In the genomic region with DNA sequence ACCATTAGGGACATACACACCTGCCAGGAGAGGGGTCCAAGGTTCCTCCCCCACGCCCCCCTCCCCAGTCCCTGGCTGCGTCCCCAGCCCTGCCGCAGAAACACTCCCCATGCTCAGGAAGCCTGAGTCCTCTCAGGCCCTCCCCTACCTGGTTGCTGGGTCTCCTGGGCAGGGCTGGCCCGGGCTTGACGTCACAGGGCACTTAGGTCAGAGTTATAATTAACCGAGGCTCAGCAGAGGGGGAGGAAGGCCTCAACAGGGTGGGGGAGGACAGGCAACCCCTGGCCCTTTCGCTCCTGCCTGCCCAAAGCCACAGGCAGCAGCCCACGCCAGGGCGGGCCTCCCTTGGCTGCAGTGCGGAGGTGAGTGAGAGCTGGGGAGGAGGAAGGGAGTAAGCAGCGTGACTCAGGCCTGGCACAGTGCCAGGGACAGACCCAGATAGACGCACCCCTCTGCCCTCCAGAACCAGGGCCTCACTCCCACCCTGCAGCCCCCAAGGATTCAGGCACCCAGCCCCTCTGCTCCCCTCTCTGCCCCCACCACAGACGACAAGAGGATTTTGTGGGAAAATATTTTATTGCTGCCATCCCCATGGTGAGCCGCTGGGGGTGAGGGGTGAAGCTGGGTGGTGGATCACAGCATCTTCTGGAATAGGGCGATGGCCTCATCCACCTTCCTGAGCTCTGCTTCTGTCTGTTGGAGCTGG, we compare ENCODE assay signal across 1 cellular context.
TF ChIP-seq lines count a peak whose summit lies in the region.

A gene with protein sequence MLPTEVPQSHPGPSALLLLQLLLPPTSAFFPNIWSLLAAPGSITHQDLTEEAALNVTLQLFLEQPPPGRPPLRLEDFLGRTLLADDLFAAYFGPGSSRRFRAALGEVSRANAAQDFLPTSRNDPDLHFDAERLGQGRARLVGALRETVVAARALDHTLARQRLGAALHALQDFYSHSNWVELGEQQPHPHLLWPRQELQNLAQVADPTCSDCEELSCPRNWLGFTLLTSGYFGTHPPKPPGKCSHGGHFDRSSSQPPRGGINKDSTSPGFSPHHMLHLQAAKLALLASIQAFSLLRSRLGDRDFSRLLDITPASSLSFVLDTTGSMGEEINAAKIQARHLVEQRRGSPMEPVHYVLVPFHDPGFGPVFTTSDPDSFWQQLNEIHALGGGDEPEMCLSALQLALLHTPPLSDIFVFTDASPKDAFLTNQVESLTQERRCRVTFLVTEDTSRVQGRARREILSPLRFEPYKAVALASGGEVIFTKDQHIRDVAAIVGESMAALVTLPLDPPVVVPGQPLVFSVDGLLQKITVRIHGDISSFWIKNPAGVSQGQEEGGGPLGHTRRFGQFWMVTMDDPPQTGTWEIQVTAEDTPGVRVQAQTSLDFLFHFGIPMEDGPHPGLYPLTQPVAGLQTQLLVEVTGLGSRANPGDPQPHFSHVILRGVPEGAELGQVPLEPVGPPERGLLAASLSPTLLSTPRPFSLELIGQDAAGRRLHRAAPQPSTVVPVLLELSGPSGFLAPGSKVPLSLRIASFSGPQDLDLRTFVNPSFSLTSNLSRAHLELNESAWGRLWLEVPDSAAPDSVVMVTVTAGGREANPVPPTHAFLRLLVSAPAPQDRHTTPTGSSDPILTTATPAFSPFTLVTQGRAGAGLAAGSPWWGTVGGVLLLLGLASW (minus strand): TSS at position 368 of the 706 bp plus-strand sequence. CDS start 549 bp downstream, outside the sequence.

TF ChIP-seq in H1, 55 proteins besides CTCF, POLR2A, EP300 and RAD21:
- TF ChIP-seq SUZ12 (IDR thresholded peaks at IDR 0.05; ENCODE audit: low read length) (no peak), TCF12 (IDR thresholded peaks at IDR 0.05; ENCODE audit: low read depth, low read length) (no peak), SAP30 (IDR thresholded peaks at IDR 0.05; ENCODE audit: insufficient read depth, insufficient replicate concordance, low read length) (no peak), BCL11A (IDR thresholded peaks at IDR 0.05; ENCODE audit: low read depth in 2 of 2, low read length in 2 of 2) (no peak), JUN (IDR thresholded peaks at IDR 0.05; ENCODE audit: low read depth, low read length) (no peak), RXRA (IDR thresholded peaks at IDR 0.05; ENCODE audit: insufficient read depth, low read depth, low read length) (no peak), TAF7 (optimal IDR thresholded peaks at IDR 0.05; ENCODE audit: borderline replicate concordance, low read depth, low read length) (no peak), HDAC2 (IDR thresholded peaks at IDR 0.05; ENCODE audit: borderline replicate concordance in 1 of 2, low read depth in 2 of 2, low read length in 2 of 2) (no peak), POLR2AphosphoS5 (IDR thresholded peaks at IDR 0.05; ENCODE audit: low read depth, low read length) (0 out of 2 replicates have a peak, but pooled peaks have one; percentile 25), KDM5A (IDR thresholded peaks at IDR 0.05; ENCODE audit: low read length) (no peak), CREB1 (IDR thresholded peaks at IDR 0.05) (peak; percentile 54), EGR1 (IDR thresholded peaks at IDR 0.05; ENCODE audit: borderline replicate concordance, low read depth, low read length) (no peak), CHD2 (IDR thresholded peaks at IDR 0.05; ENCODE audit: low read length) (no peak)
- TF ChIP-seq, protein P1, sequence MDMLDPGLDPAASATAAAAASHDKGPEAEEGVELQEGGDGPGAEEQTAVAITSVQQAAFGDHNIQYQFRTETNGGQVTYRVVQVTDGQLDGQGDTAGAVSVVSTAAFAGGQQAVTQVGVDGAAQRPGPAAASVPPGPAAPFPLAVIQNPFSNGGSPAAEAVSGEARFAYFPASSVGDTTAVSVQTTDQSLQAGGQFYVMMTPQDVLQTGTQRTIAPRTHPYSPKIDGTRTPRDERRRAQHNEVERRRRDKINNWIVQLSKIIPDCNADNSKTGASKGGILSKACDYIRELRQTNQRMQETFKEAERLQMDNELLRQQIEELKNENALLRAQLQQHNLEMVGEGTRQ (IDR thresholded peaks at IDR 0.05; ENCODE audit: low read length), result no peak
- TF ChIP-seq, protein P2, sequence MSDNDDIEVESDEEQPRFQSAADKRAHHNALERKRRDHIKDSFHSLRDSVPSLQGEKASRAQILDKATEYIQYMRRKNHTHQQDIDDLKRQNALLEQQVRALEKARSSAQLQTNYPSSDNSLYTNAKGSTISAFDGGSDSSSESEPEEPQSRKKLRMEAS (IDR thresholded peaks at IDR 0.05), result no peak
